In the genomic region with DNA sequence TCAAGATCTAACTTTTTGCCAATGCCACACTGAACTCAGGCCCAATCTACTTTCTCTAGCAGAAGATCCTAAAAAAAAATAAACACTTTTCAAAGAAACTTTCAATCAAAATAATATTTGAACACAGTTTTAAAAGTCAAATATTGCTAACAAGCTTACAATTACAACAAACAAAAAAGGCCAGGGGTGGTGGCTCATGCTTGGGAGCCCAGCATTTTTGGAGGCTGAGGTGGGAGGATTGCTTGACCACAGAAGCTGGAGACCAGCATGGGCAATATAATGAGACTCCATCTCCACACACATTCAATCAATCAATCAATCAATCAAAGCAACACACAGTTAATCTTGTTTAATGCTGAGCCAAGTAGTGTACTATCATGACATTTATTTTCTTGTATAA, we compare ENCODE assay signal across 8 cellular contexts.
"Had no signal": no experiment of that assay in that cellular context is flagged by ENCODE, and none has a peak within 500 bp of the region (broad histone marks: within the 10 kb centered on the region; RNA-seq: fewer than 3 reads in every experiment).

No MANE protein-coding gene starts in this region.

- H3K4me1 ChIP-seq: HAP-1 had no signal

- H3K4me3 ChIP-seq: GM23338, HAP-1, K562 had no signal

- H3K36me3 ChIP-seq: HAP-1 had no signal

- ATAC-seq: GM23338, HCT116, K562 had no signal

- DNase-seq: H7, HFFc6, IMR-90, KG1 had no signal

- H3K9me3 ChIP-seq: HAP-1 had no signal

- H3K27ac Mint-ChIP-seq: GM23338, HFFc6 had no signal

- H3K4me3 Mint-ChIP-seq: GM23338, HFFc6 had no signal

- H3K9me3 Mint-ChIP-seq: HFFc6 had no signal

- H3K4me2 ChIP-seq: GM23338 had no signal
